Comparison of ENCODE assay signal across 10 cellular contexts in the genomic region with DNA sequence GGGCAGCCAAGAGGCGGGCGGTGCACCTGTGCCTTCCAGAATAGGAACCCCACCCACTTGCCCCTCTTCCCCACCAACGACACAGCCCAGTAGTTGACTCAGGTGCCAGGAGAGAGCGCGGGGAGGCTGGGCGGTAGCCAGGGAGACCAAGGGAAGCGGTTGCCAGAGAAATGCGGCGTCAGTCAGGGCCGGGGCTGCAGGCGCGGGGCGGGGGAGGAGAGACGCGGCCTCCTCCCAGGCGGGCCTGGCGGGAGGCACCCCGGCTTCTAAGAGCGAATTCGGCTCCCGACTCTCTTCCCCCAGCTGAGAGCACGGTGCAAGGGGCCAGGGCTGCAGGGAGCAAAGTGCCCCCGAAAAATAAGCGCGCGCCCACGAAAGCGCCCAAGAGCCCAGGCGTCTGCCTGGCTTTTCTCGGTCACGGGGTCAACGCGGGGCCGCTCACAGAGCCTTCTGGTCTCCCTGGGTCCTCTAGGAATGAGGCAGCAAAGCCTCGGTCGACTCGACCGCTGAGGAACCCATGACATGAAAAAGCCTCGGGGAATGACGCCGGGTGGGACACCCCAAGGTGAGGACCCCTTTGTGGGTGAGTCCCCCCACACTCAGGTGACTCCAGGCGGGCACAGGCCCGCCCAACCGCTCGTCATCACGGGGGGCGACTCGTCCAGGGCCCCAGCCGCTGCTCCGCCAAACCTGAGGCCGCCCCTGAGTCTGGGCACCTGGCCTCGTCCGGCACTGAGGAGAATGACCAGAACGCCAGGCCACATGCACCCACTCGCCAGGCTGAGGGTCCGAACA. TPM values are rescaled to one million over a fixed set of nuclear protein-coding genes. Genes with fewer than 3 reads are reported as not detected.
DNase-seq lines count a peak whose midpoint lies in the region; ATAC-seq and TF ChIP-seq lines count a peak whose summit lies in the region.
"Had no signal": no experiment of that assay in that cellular context is flagged by ENCODE, and none has a peak within 500 bp of the region (broad histone marks: within the 10 kb centered on the region; RNA-seq: fewer than 3 reads in every experiment).

No MANE protein-coding gene starts in this region.

- no peak overlapping the region for H4K91ac ChIP-seq in mesenchymal stem cell (ENCODE audit: low read length)

- H3K9ac ChIP-seq in mesenchymal stem cell (ENCODE audit: low read length): peak overlapping the region; percentile 74

- H3K14ac ChIP-seq in mesenchymal stem cell (ENCODE audit: low read length in 2 of 2): no peak overlapping the region

- ATAC-seq in heart left ventricle: peak in 1 of 4 donors; percentile 17

- H3K27ac ChIP-seq in heart left ventricle (no peak overlapping the region), adrenal gland (no peak overlapping the region), mesenchymal stem cell (ENCODE audit: low read length, poor library complexity, severe bottlenecking) (no peak overlapping the region), uterus (no peak overlapping the region)

- no peak overlapping the region for H2BK5ac ChIP-seq in mesenchymal stem cell (ENCODE audit: low read depth, low read length, poor library complexity, severe bottlenecking)

- DNase-seq in heart left ventricle (no peak), cardiac septum (ENCODE audit: low spot score) (no peak), adrenal gland (peak; percentile 26 to 69 (median 55)), mesenchymal stem cell (no peak), uterus (peak; percentile 18 to 27), GM13976 (ENCODE audit: low spot score) (no peak), SW 1271 (lab: John Stamatoyannopoulos, UW) (no peak)
- DNase-seq in activated effector memory CD4-positive, alpha-beta T cell treated with anti-CD3 and anti-CD28 coated beads, Interleukin-2, amount 50 U/mL, for 16 hours: no peak
- DNase-seq: SIG-M5 had no signal

- no peak overlapping the region for H4K8ac ChIP-seq in mesenchymal stem cell (ENCODE audit: low read length)

- no peak overlapping the region for H2BK15ac ChIP-seq in mesenchymal stem cell (ENCODE audit: low read depth, poor library complexity, severe bottlenecking)

- TF ChIP-seq CTCF in heart left ventricle (IDR thresholded peaks at IDR 0.05): no peak
- TF ChIP-seq CTCF in adrenal gland (IDR thresholded peaks at IDR 0.05): no peak
- no peak for TF ChIP-seq CTCF in uterus (IDR thresholded peaks at IDR 0.05)
- TF ChIP-seq CTCF in GM13976 (IDR thresholded peaks at IDR 0.05; ENCODE audit: borderline replicate concordance, control extremely low read depth, extremely low read depth, insufficient read depth, missing control alignments): no peak

- TF ChIP-seq POLR2A in heart left ventricle (IDR thresholded peaks at IDR 0.05): no peak
- TF ChIP-seq POLR2A in adrenal gland (IDR thresholded peaks at IDR 0.05): no peak
- no peak for TF ChIP-seq POLR2A in uterus (IDR thresholded peaks at IDR 0.05)

- H3K4ac ChIP-seq in mesenchymal stem cell (ENCODE audit: low read depth in 1 of 2, low read length in 2 of 2): no peak overlapping the region

- H2BK12ac ChIP-seq in mesenchymal stem cell (ENCODE audit: low read length in 2 of 2): no peak overlapping the region

- H3K9me3 ChIP-seq in heart left ventricle: no peaks in the 10 kb centered on the region
- no peaks in the 10 kb centered on the region for H3K9me3 ChIP-seq in adrenal gland (replicated peaks in 1 of 3)
- no peaks in the 10 kb centered on the region for H3K9me3 ChIP-seq in mesenchymal stem cell (ENCODE audit: control insufficient read depth, low read length)
- H3K9me3 ChIP-seq in uterus: no peaks in the 10 kb centered on the region

- no peaks in the 10 kb centered on the region for H3K36me3 ChIP-seq in heart left ventricle
- no peaks in the 10 kb centered on the region for H3K36me3 ChIP-seq in adrenal gland (replicated peaks in 1 of 2)
- H3K36me3 ChIP-seq in mesenchymal stem cell (ENCODE audit: control insufficient read depth in 1 of 2, insufficient read depth in 2 of 2, low read depth in 1 of 2, low read length in 2 of 2): no peaks in the 10 kb centered on the region
- H3K36me3 ChIP-seq in uterus: no peaks in the 10 kb centered on the region

- H3K79me1 ChIP-seq in mesenchymal stem cell (replicated peaks; ENCODE audit: low read length, poor library complexity, severe bottlenecking): no peaks in the 10 kb centered on the region

- no peak overlapping the region for H3K23ac ChIP-seq in mesenchymal stem cell (ENCODE audit: low read length in 2 of 2)

- peaks cover 5 to 27% (median 16%) of the 10 kb centered on the region in 12 donors for H3K4me1 ChIP-seq in heart left ventricle
- H3K4me1 ChIP-seq in adrenal gland (replicated peaks in 1 of 2): peaks cover 12 to 21% of the 10 kb centered on the region in 2 donors
- H3K4me1 ChIP-seq in mesenchymal stem cell (ENCODE audit: control insufficient read depth, insufficient read depth, low read depth, low read length): peaks cover 19% of the 10 kb centered on the region
- peaks cover 0 to 25% of the 10 kb centered on the region in 2 donors for H3K4me1 ChIP-seq in uterus

- H3K4me3 ChIP-seq in heart left ventricle (peak overlapping the region; percentile 39 to 64 (median 54)), adrenal gland (peak overlapping the region in 2 of 4 donors; percentile 31 to 77), mesenchymal stem cell (ENCODE audit: insufficient read depth in 1 of 2, low read depth in 1 of 2, low read length in 2 of 2) (peak overlapping the region in 1 of 2 experiments; percentile 76), uterus (peak overlapping the region; percentile 24 to 53)

- 13 to 17% (median 16%) methylated on average over 19 to 56 of the region's 56 CpGs for WGBS in heart left ventricle, 4 donors
- 5 to 17% (median 10%) methylated on average over 12 to 56 of the region's 56 CpGs for WGBS in adrenal gland, 4 donors
- 39% methylated on average over 55 of the region's 56 CpGs for WGBS in mesenchymal stem cell

- H3K4me2 ChIP-seq in mesenchymal stem cell (ENCODE audit: low read length, poor library complexity, severe bottlenecking): no peak overlapping the region

- intact Hi-C loops in heart left ventricle (cut with DNase I) (no loop called here), cardiac septum (cut with DNase I) (no loop called here), adrenal gland (cut with DNase I) (loop anchor here in 1 of 2 donors (10.0 kb wide), 1 partner anchor 102 kb away; a partner anchor contains a TSS), uterus (cut with DNase I; ENCODE audit: low total_unique reads) (no loop called here)

- no peak overlapping the region for H2AK5ac ChIP-seq in mesenchymal stem cell (ENCODE audit: low read length, severe bottlenecking)

- in situ Hi-C loops in GM13976 (cut with MboI; ENCODE audit: low sequenced_read_pairs, unreplicated experiment): no loop called here

- no peak overlapping the region for H2AFZ ChIP-seq in mesenchymal stem cell (ENCODE audit: low read depth, low read length)

- no peak overlapping the region for H3K18ac ChIP-seq in mesenchymal stem cell (ENCODE audit: low read depth in 1 of 2, low read length in 2 of 2)

- no peak overlapping the region for H2BK120ac ChIP-seq in mesenchymal stem cell (ENCODE audit: low read depth, low read length)

- peaks cover 18 to 74% (median 50%) of the 10 kb centered on the region in 9 donors for H3K27me3 ChIP-seq in heart left ventricle
- no peaks in the 10 kb centered on the region for H3K27me3 ChIP-seq in adrenal gland
- peaks cover 0 to 73% of the 10 kb centered on the region in 2 experiments for H3K27me3 ChIP-seq in mesenchymal stem cell (ENCODE audit: control insufficient read depth in 1 of 2, insufficient read depth in 1 of 2, low read length in 2 of 2)
- H3K27me3 ChIP-seq in uterus: no peaks in the 10 kb centered on the region

RNA-seq across cellular contexts. Expression of a gene that starts 0.7 kb away (rescaled TPM):
- 1 to 10 TPM in 3 of 9 donors, under 1 TPM in 5, not detected in 1; 0.07 to 8.7 (median 0.77) TPM for total RNA-seq in heart left ventricle
- under 1 TPM; 0.12 to 0.19 TPM for polyA plus RNA-seq in heart left ventricle
- 3.1 TPM for total RNA-seq in cardiac septum
- total RNA-seq in adrenal gland: 10 to 100 TPM in 1 of 8 donors, 1 to 10 TPM in 7; 1.5 to 11.6 (median 7.3) TPM
- 1 to 10 TPM; 4.2 to 7.6 (median 4.4) TPM for polyA plus RNA-seq in adrenal gland
- 0.80 TPM for polyA plus RNA-seq in mesenchymal stem cell (2013, experiment 1 of 2)
- 0.73 TPM for polyA plus RNA-seq in mesenchymal stem cell (2013, experiment 2 of 2)
- 10 to 100 TPM in 1 of 4 donors, 1 to 10 TPM in 2, under 1 TPM in 1; 0.77 to 14.1 (median 2.9) TPM for total RNA-seq in uterus
- total RNA-seq: glomerular endothelial cell had no signal

Comparison
In these comparisons a context has a peak if more than half of its experiments do, and no peak if none do; other contexts are left out.
1. DNase-seq: peak in adrenal gland (7 of 7) and uterus (2 of 2); none in heart left ventricle (0 of 5), cardiac septum (single experiment), mesenchymal stem cell (single experiment), GM13976 (single experiment), activated effector memory CD4-positive, alpha-beta T cell treated with anti-CD3 and anti-CD28 coated beads, Interleukin-2, amount 50 U/mL, for 16 hours (single experiment) and SW 1271 (0 of 2).